ENCODE assay signal across 11 cellular contexts in the genomic region with DNA sequence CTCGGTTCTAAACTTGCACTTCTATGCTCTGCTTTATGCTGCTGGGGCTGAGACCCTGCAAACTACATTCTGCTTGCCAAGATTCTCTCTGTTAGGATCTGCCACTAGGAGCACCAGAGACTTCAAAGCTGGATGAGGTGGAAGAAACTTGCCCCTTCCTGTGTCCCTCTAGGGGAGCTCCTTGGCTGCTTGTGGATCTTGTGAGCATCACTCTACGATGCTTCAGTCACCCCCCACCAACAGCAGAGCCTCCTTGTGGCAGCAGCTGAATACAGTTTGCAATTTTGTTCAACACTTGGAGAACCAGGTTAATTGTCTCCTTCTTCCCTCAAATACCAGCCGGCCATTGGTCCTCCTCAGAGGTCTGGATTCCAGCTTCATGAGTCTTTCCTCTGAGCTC.
DNase-seq lines count a peak whose midpoint lies in the region; ATAC-seq and TF ChIP-seq lines count a peak whose summit lies in the region.
"Had no signal": no experiment of that assay in that cellular context is flagged by ENCODE, and none has a peak within 500 bp of the region (broad histone marks: within the 10 kb centered on the region; RNA-seq: fewer than 3 reads in every experiment).

No MANE protein-coding gene starts in this region.

- H3K36me3 Mint-ChIP-seq in glutamatergic neuron (ENCODE audit: unreplicated experiment) = no peaks in the 10 kb centered on the region
- H3K36me3 Mint-ChIP-seq: stimulated activated memory B cell treated with anti-CD40 and anti-IgM and Interleukin-4, amounts not matched to agents 10 μg/mL and 1 μg/mL and 100 μg/mL, for 72 hours had no signal

- ATAC-seq in GM21447 (IDR thresholded peaks at IDR 0.05; ENCODE audit: unreplicated experiment) (no peak), HG02938 (IDR thresholded peaks at IDR 0.05; ENCODE audit: unreplicated experiment) (no peak)
- ATAC-seq: stimulated activated memory B cell treated with anti-CD40 and anti-IgM and Interleukin-4, amounts not matched to agents 10 μg/mL and 1 μg/mL and 100 μg/mL, for 72 hours had no signal

- no peak overlapping the region for H3K4me3 Mint-ChIP-seq in glutamatergic neuron (ENCODE audit: unreplicated experiment)
- H3K4me3 Mint-ChIP-seq: stimulated activated memory B cell treated with anti-CD40 and anti-IgM and Interleukin-4, amounts not matched to agents 10 μg/mL and 1 μg/mL and 100 μg/mL, for 72 hours had no signal

- peaks cover 1% of the 10 kb centered on the region for H3K4me1 Mint-ChIP-seq in glutamatergic neuron (ENCODE audit: low read depth, unreplicated experiment)
- H3K4me1 Mint-ChIP-seq: stimulated activated memory B cell treated with anti-CD40 and anti-IgM and Interleukin-4, amounts not matched to agents 10 μg/mL and 1 μg/mL and 100 μg/mL, for 72 hours had no signal

- no peak overlapping the region for H3K27ac ChIP-seq in RWPE1
- H3K27ac ChIP-seq: cardiac muscle cell had no signal

- H3K9me3 Mint-ChIP-seq in glutamatergic neuron (ENCODE audit: unreplicated experiment) = peaks cover 1% of the 10 kb centered on the region
- H3K9me3 Mint-ChIP-seq: stimulated activated memory B cell treated with anti-CD40 and anti-IgM and Interleukin-4, amounts not matched to agents 10 μg/mL and 1 μg/mL and 100 μg/mL, for 72 hours had no signal

- CTCF ChIA-PET in RWPE1 (lab: Yijun Ruan, JAX) = interaction anchor here (0.6 to 1.1 kb wide), 4 partner anchors 10 to 1365 kb away, joined by 3 to 5 read pairs (median 4); no protein-coding TSS in a partner anchor

- H3K27me3 Mint-ChIP-seq in glutamatergic neuron (ENCODE audit: unreplicated experiment) = peaks cover 2% of the 10 kb centered on the region
- H3K27me3 Mint-ChIP-seq: stimulated activated memory B cell treated with anti-CD40 and anti-IgM and Interleukin-4, amounts not matched to agents 10 μg/mL and 1 μg/mL and 100 μg/mL, for 72 hours had no signal

- DNase-seq in 8988T (peak; percentile 13), RWPE1 (ENCODE audit: low spot score) (peak; percentile 4), glutamatergic neuron (no peak), NCI-H774 (lab: John Stamatoyannopoulos, UW) (no peak), DMS53 (lab: John Stamatoyannopoulos, UW) (no peak)
- DNase-seq: foreskin melanocyte had no signal

- H3K27ac Mint-ChIP-seq in glutamatergic neuron (ENCODE audit: unreplicated experiment) = no peak overlapping the region
- H3K27ac Mint-ChIP-seq: stimulated activated memory B cell treated with anti-CD40 and anti-IgM and Interleukin-4, amounts not matched to agents 10 μg/mL and 1 μg/mL and 100 μg/mL, for 72 hours had no signal

- POLR2A ChIA-PET in RWPE1 (lab: Yijun Ruan, JAX; ENCODE audit: low non-redundant PET) = no interaction called here

- TF ChIP-seq CTCF in GM12874 (IDR thresholded peaks at IDR 0.05; ENCODE audit: insufficient read depth, low read depth, low read length) = 0 out of 2 replicates have a peak, but pooled peaks have one; percentile 5
- TF ChIP-seq CTCF in RWPE1 (conservative IDR thresholded peaks at IDR 0.05; ENCODE audit: low read depth) = no peak
- peak; percentile 31 for TF ChIP-seq CTCF in glutamatergic neuron (IDR thresholded peaks at IDR 0.05; ENCODE audit: partially characterized antibody, unreplicated experiment)

Comparison
In these comparisons a context has a peak if more than half of its experiments do, and no peak if none do; other contexts are left out.
1. DNase-seq: peak in 8988T (single experiment) and RWPE1 (single experiment); none in glutamatergic neuron (single experiment), NCI-H774 (single experiment) and DMS53 (single experiment).